9 cellular contexts compared by ENCODE assay signal in the genomic region with DNA sequence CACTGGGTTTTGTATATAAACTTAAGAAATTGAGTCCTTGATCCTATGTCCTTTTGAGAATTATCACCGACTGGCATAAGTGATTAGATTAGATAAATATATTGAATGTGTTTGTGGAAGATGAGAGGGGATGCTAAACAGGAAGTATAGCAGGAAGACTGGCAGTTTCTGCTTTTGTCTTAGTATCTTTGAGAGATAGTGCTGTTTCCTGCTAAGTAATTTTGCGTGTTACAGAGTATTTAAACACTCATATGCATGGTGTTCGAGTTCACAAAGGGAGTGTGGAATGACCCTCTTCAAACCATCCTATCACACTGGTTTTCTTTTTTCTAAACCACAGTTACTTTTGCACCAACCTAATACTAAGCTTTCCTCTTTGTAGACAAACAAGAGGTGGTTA.
DNase-seq lines count a peak whose midpoint lies in the region; ATAC-seq and TF ChIP-seq lines count a peak whose summit lies in the region.
"Had no signal": no experiment of that assay in that cellular context is flagged by ENCODE, and none has a peak within 500 bp of the region (broad histone marks: within the 10 kb centered on the region; RNA-seq: fewer than 3 reads in every experiment).

No MANE protein-coding gene starts in this region.

- H4K20me1 ChIP-seq in BLaER1 treated with 17β-estradiol and CSF1 and Interleukin-3, amounts not matched to agents 10 nM and 100 nM = peaks cover 0 to 81% (median 0%) of the 10 kb centered on the region in 11 experiments; a peak in 6 of 22 replicates

- H3K4me3 ChIP-seq in BLaER1 treated with 17β-estradiol and CSF1 and Interleukin-3, amounts not matched to agents 10 nM and 100 nM = peak overlapping the region in 2 of 10 experiments; percentile 9 to 35; a peak in 2 of 20 replicates
- no peak overlapping the region for H3K4me3 ChIP-seq in HL-60 (replicated peaks; ENCODE audit: insufficient read depth, low read length)
- H3K4me3 ChIP-seq in mucosa of rectum (ENCODE audit: low read length in 2 of 2) = peak overlapping the region in 1 of 2 donors; percentile 37
- H3K4me3 ChIP-seq: MG63 had no signal

- POLR2A ChIA-PET in activated CD4-positive, alpha-beta memory T cell treated with anti-CD3 and anti-CD28 coated beads, Interleukin-2, amount 10 ng/mL, durations not matched to agents 7 days and 5 days (lab: Charles Lee) = interaction anchor here (0.9 to 6.0 kb wide), 13 partner anchors 15 to 392 kb away, joined by 3 to 285 read pairs (median 8); a partner anchor contains a TSS

- H3K27ac Mint-ChIP-seq in activated CD4-positive, alpha-beta memory T cell treated with anti-CD3 and anti-CD28 coated beads, Interleukin-2, amount 10 ng/mL, durations not matched to agents 7 days and 5 days = peak overlapping the region; percentile 99

- peaks cover 60% of the 10 kb centered on the region for H3K36me3 Mint-ChIP-seq in activated CD4-positive, alpha-beta memory T cell treated with anti-CD3 and anti-CD28 coated beads, Interleukin-2, amount 10 ng/mL, durations not matched to agents 7 days and 5 days (ENCODE audit: low read depth)

- no peaks in the 10 kb centered on the region for H3K27me3 Mint-ChIP-seq in activated CD4-positive, alpha-beta memory T cell treated with anti-CD3 and anti-CD28 coated beads, Interleukin-2, amount 10 ng/mL, durations not matched to agents 7 days and 5 days

- peak overlapping the region; percentile 74 to 95 (median 89) for H3K4me2 ChIP-seq in BLaER1 treated with 17β-estradiol and CSF1 and Interleukin-3, amounts not matched to agents 10 nM and 100 nM

- peak overlapping the region in 10 of 11 experiments; percentile 40 to 88 (median 80); a peak in 13 of 22 replicates for H3K9ac ChIP-seq in BLaER1 treated with 17β-estradiol and CSF1 and Interleukin-3, amounts not matched to agents 10 nM and 100 nM
- H3K9ac ChIP-seq in mucosa of rectum (ENCODE audit: low read depth in 1 of 2, low read length in 2 of 2) = no peak overlapping the region

- H3K9me3 ChIP-seq in BLaER1 treated with 17β-estradiol and CSF1 and Interleukin-3, amounts not matched to agents 10 nM and 100 nM (replicated peaks in 1 of 11) = no peaks in the 10 kb centered on the region
- H3K9me3 ChIP-seq in mucosa of rectum (ENCODE audit: control insufficient read depth in 2 of 2, low read length in 2 of 2) = no peaks in the 10 kb centered on the region
- H3K9me3 ChIP-seq: MG63 had no signal

- H3K9me3 Mint-ChIP-seq in activated CD4-positive, alpha-beta memory T cell treated with anti-CD3 and anti-CD28 coated beads, Interleukin-2, amount 10 ng/mL, durations not matched to agents 7 days and 5 days = no peaks in the 10 kb centered on the region

- intact Hi-C loops in left colon (cut with DNase I, micrococcal nuclease) = no loop called here

- peaks cover 42 to 77% (median 73%) of the 10 kb centered on the region in 11 experiments for H3K36me3 ChIP-seq in BLaER1 treated with 17β-estradiol and CSF1 and Interleukin-3, amounts not matched to agents 10 nM and 100 nM
- H3K36me3 ChIP-seq in mucosa of rectum (ENCODE audit: control insufficient read depth in 2 of 2, insufficient read depth in 2 of 2, low read length in 2 of 2) = peaks cover 61 to 73% of the 10 kb centered on the region in 2 donors

- peaks cover 55 to 75% (median 68%) of the 10 kb centered on the region in 10 experiments for H3K4me1 ChIP-seq in BLaER1 treated with 17β-estradiol and CSF1 and Interleukin-3, amounts not matched to agents 10 nM and 100 nM
- peaks cover 3 to 4% of the 10 kb centered on the region in 2 donors for H3K4me1 ChIP-seq in mucosa of rectum (ENCODE audit: control insufficient read depth in 2 of 2, insufficient read depth in 2 of 2, low read length in 2 of 2)

- peak overlapping the region; percentile 67 to 92 (median 85); a peak in 21 of 22 replicates for H3K27ac ChIP-seq in BLaER1 treated with 17β-estradiol and CSF1 and Interleukin-3, amounts not matched to agents 10 nM and 100 nM
- H3K27ac ChIP-seq in HL-60 (replicated peaks) = peak overlapping the region; percentile 89
- peak overlapping the region; percentile 21 to 85 for H3K27ac ChIP-seq in mucosa of rectum (ENCODE audit: low read depth in 2 of 2, low read length in 2 of 2)

- DNase-seq in HL-60 (ENCODE audit: low read depth in 1 of 2, low spot score in 1 of 2) (no peak), HT-29 (ENCODE audit: low spot score) (no peak), left colon (no peak), T1000 (lab: John Stamatoyannopoulos, UW) (no peak)
- no peak for DNase-seq in activated CD4-positive, alpha-beta memory T cell treated with anti-CD3 and anti-CD28 coated beads, Interleukin-2, amount 10 ng/mL, durations not matched to agents 7 days and 5 days
- DNase-seq: MG63 had no signal

- peak overlapping the region; percentile 96 for H3K4me3 Mint-ChIP-seq in activated CD4-positive, alpha-beta memory T cell treated with anti-CD3 and anti-CD28 coated beads, Interleukin-2, amount 10 ng/mL, durations not matched to agents 7 days and 5 days

- CTCF ChIA-PET in activated CD4-positive, alpha-beta memory T cell treated with anti-CD3 and anti-CD28 coated beads, Interleukin-2, amount 10 ng/mL, durations not matched to agents 7 days and 5 days (lab: Charles Lee) = interaction anchor here (1.5 to 6.0 kb wide), 2 partner anchors 12 to 15 kb away, joined by 4 to 46 read pairs; no protein-coding TSS in a partner anchor

- no peak for ATAC-seq in GM18858 (IDR thresholded peaks at IDR 0.05; ENCODE audit: unreplicated experiment)
- no peak for ATAC-seq in left colon

- TF ChIP-seq CTCF in HL-60 (IDR thresholded peaks at IDR 0.05; ENCODE audit: insufficient read depth, low read length) = no peak

- H3K4me1 Mint-ChIP-seq in activated CD4-positive, alpha-beta memory T cell treated with anti-CD3 and anti-CD28 coated beads, Interleukin-2, amount 10 ng/mL, durations not matched to agents 7 days and 5 days = peaks cover 70% of the 10 kb centered on the region

- H3K27me3 ChIP-seq in BLaER1 treated with 17β-estradiol and CSF1 and Interleukin-3, amounts not matched to agents 10 nM and 100 nM = no peaks in the 10 kb centered on the region
- H3K27me3 ChIP-seq in HL-60 (ENCODE audit: insufficient read depth, poor library complexity, severe bottlenecking) (no peaks in the 10 kb centered on the region), mucosa of rectum (ENCODE audit: control insufficient read depth in 2 of 2, insufficient read depth in 2 of 2, low read length in 2 of 2) (no peaks in the 10 kb centered on the region)
- H3K27me3 ChIP-seq: MG63 had no signal

Comparison
In these comparisons a context has a peak if more than half of its experiments do, and no peak if none do; other contexts are left out.
1. H3K9ac ChIP-seq: peak in BLaER1 treated with 17β-estradiol and CSF1 and Interleukin-3, amounts not matched to agents 10 nM and 100 nM (10 of 11); none in mucosa of rectum (0 of 2).
2. Peak in every context shown above with its lines, with median percentiles within 50 percentile points of each other: H3K27ac ChIP-seq.